ENCODE assay signal across 20 cellular contexts in genomic region chr18:49878567-49878966, GRCh38.
DNase-seq lines count a peak whose midpoint lies in the region; ATAC-seq and TF ChIP-seq lines count a peak whose summit lies in the region.
"Had no signal": no experiment of that assay in that cellular context is flagged by ENCODE, and none has a peak within 500 bp of the region (broad histone marks: within the 10 kb centered on the region; RNA-seq: fewer than 3 reads in every experiment).

No MANE protein-coding gene starts in this region.

- no peaks in the 10 kb centered on the region for H3K27me3 ChIP-seq in lung (ENCODE audit: control insufficient read depth, insufficient read depth)
- H3K27me3 ChIP-seq: right atrium auricular region had no signal

- H3K9me3 Mint-ChIP-seq in stimulated activated memory B cell treated with anti-CD40 and anti-IgM and Interleukin-4, amounts not matched to agents 10 μg/mL and 1 μg/mL and 100 μg/mL, for 72 hours, result no peaks in the 10 kb centered on the region
- H3K9me3 Mint-ChIP-seq: activated T-cell treated with anti-CD3 and anti-CD28 coated beads, Interleukin-2, amount 50 U/mL, for 4 hours; central memory CD8-positive, alpha-beta T cell; endodermal cell; neural crest cell had no signal

- H3K4me1 Mint-ChIP-seq in stimulated activated memory B cell treated with anti-CD40 and anti-IgM and Interleukin-4, amounts not matched to agents 10 μg/mL and 1 μg/mL and 100 μg/mL, for 72 hours, result no peaks in the 10 kb centered on the region
- H3K4me1 Mint-ChIP-seq: central memory CD8-positive, alpha-beta T cell; endodermal cell; neural crest cell had no signal

- no peaks in the 10 kb centered on the region for H3K36me3 Mint-ChIP-seq in stimulated activated memory B cell treated with anti-CD40 and anti-IgM and Interleukin-4, amounts not matched to agents 10 μg/mL and 1 μg/mL and 100 μg/mL, for 72 hours

- H3K27ac Mint-ChIP-seq in stimulated activated memory B cell treated with anti-CD40 and anti-IgM and Interleukin-4, amounts not matched to agents 10 μg/mL and 1 μg/mL and 100 μg/mL, for 72 hours, result no peak overlapping the region
- H3K27ac Mint-ChIP-seq: endodermal cell had no signal

- no peak overlapping the region for H3K4me3 Mint-ChIP-seq in stimulated activated memory B cell treated with anti-CD40 and anti-IgM and Interleukin-4, amounts not matched to agents 10 μg/mL and 1 μg/mL and 100 μg/mL, for 72 hours
- H3K4me3 Mint-ChIP-seq: activated T-cell treated with anti-CD3 and anti-CD28 coated beads, Interleukin-2, amount 50 U/mL, for 4 hours; central memory CD8-positive, alpha-beta T cell; endodermal cell; neural crest cell had no signal

- no peak for TF ChIP-seq EP300 in Ishikawa (IDR thresholded peaks at IDR 0.05; ENCODE audit: borderline replicate concordance)

- H3K36me3 ChIP-seq in lung (ENCODE audit: control insufficient read depth in 2 of 2, insufficient read depth in 2 of 2, low read length in 2 of 2), result no peaks in the 10 kb centered on the region
- H3K36me3 ChIP-seq: right atrium auricular region had no signal

- H3K9me3 ChIP-seq in lung (ENCODE audit: control insufficient read depth in 2 of 2, insufficient read depth in 1 of 2, low read length in 1 of 2), result no peaks in the 10 kb centered on the region
- H3K9me3 ChIP-seq: Caco-2, right atrium auricular region had no signal

- H3K27ac ChIP-seq in lung (ENCODE audit: low read depth in 1 of 2, low read length in 1 of 2), result no peak overlapping the region
- H3K27ac ChIP-seq: right atrium auricular region had no signal

- WGBS in lung, 2 donors, result 33 to 63% methylated on average over 2 of the region's 2 CpGs

- ATAC-seq in lung (ENCODE audit: insufficient read depth, low FRiP score), result peak; percentile 38
- no peak for ATAC-seq in stimulated activated memory B cell treated with anti-CD40 and anti-IgM and Interleukin-4, amounts not matched to agents 10 μg/mL and 1 μg/mL and 100 μg/mL, for 72 hours
- ATAC-seq: activated T-cell treated with anti-CD3 and anti-CD28 coated beads, Interleukin-2, amount 50 U/mL, for 4 hours had no signal

- no peaks in the 10 kb centered on the region for H3K4me1 ChIP-seq in lung (ENCODE audit: control insufficient read depth in 2 of 2, insufficient read depth in 2 of 2, low read length in 2 of 2)
- H3K4me1 ChIP-seq: Caco-2 had no signal

- no peak for TF ChIP-seq RAD21 in Ishikawa (IDR thresholded peaks at IDR 0.05; ENCODE audit: low read depth)

- H3K27me3 Mint-ChIP-seq in stimulated activated memory B cell treated with anti-CD40 and anti-IgM and Interleukin-4, amounts not matched to agents 10 μg/mL and 1 μg/mL and 100 μg/mL, for 72 hours, result peaks cover 10% of the 10 kb centered on the region

- peak; percentile 58 for DNase-seq in EH (ENCODE audit: low read depth)
- peak; percentile 36 for DNase-seq in choroid plexus epithelial cell (ENCODE audit: low read depth)
- no peak for DNase-seq in lung (ENCODE audit: low spot score)
- DNase-seq in NCI-H510A treated with DMSO at 0.1 percent for 48 hours (lab: John Stamatoyannopoulos, UW), result no peak
- DNase-seq in GM03348 (ENCODE audit: low spot score), result no peak
- DNase-seq in AG08396 (ENCODE audit: low spot score), result no peak
- DNase-seq: activated T-cell treated with anti-CD3 and anti-CD28 coated beads, Interleukin-2, amount 50 U/mL, for 4 hours; Caco-2; endodermal cell; GF-D8; mesendoderm; MM.1S; NCI-H187; NCI-H526 treated with DMSO at 0.1 percent for 48 hours; stimulated activated CD4-positive, alpha-beta T cell treated with anti-CD3 and anti-CD28 coated beads, Interleukin-2, amount 100 ng/mL, for 24 hours had no signal

- H3K4me3 ChIP-seq in choroid plexus epithelial cell (ENCODE audit: low read depth, low read length), result no peak overlapping the region
- no peak overlapping the region for H3K4me3 ChIP-seq in lung
- H3K4me3 ChIP-seq: right atrium auricular region had no signal

- TF ChIP-seq CTCF in choroid plexus epithelial cell (conservative IDR thresholded peaks at IDR 0.05; ENCODE audit: low read depth, low read length) (no peak), lung (IDR thresholded peaks at IDR 0.05; ENCODE audit: control extremely low read depth, extremely low read depth) (no peak)

TF ChIP-seq in Ishikawa, 13 proteins besides CTCF, POLR2A, EP300 and RAD21:
- TF ChIP-seq USF1 (IDR thresholded peaks at IDR 0.05) (peak; percentile 43), ZBTB7A (IDR thresholded peaks at IDR 0.05; ENCODE audit: low read depth) (no peak)

Comparison
In these comparisons a context has a peak if more than half of its experiments do, and no peak if none do; other contexts are left out.
1. DNase-seq: peak in EH (single experiment) and choroid plexus epithelial cell (single experiment); none in lung (single experiment), NCI-H510A treated with DMSO at 0.1 percent for 48 hours (single experiment), GM03348 (single experiment) and AG08396 (single experiment).